In genomic region chr7:99890348-99890747, GRCh38 we compare ENCODE assay signal across 10 cellular contexts. TPM values are rescaled to one million over a fixed set of nuclear protein-coding genes. Genes with fewer than 3 reads are reported as not detected.
"Had no signal": no experiment of that assay in that cellular context is flagged by ENCODE, and none has a peak within 500 bp of the region (broad histone marks: within the 10 kb centered on the region; RNA-seq: fewer than 3 reads in every experiment).

No MANE protein-coding gene starts in this region.

RNA-seq across cellular contexts. Expression of gene OR2AE1, which starts 13.5 kb away (rescaled TPM):
- total RNA-seq: testis, transverse colon, upper lobe of right lung, ureter, urinary bladder, uterus, vagina had no signal
- polyA plus RNA-seq: stomach had no signal

RNA-seq across cellular contexts. Expression of gene GJC3, which starts 39.1 kb away (rescaled TPM):
- total RNA-seq: stomach, temporal lobe, thyroid gland, transverse colon, upper lobe of right lung, ureter, urinary bladder, vagina had no signal
